1 cellular context compared by ENCODE assay signal in genomic region chr7:108535257-108535656, GRCh38.
TF ChIP-seq lines count a peak whose summit lies in the region.

No MANE protein-coding gene starts in this region.

TF ChIP-seq in K562, 482 proteins besides CTCF, POLR2A, EP300 and RAD21 (continued from another document):
- TF ChIP-seq ARHGAP35 (IDR thresholded peaks at IDR 0.05; ENCODE audit: partially characterized antibody) = no peak
- TF ChIP-seq TAF15 (IDR thresholded peaks at IDR 0.05; ENCODE audit: low read depth, low read length) = no peak
- TF ChIP-seq MNT (conservative IDR thresholded peaks at IDR 0.05) = peak in 1 of 2 experiments; percentile 35; a peak in 1 of 4 replicates
- no peak for TF ChIP-seq HNRNPL (IDR thresholded peaks at IDR 0.05; ENCODE audit: low read depth, low read length)
- TF ChIP-seq MYBL2 (IDR thresholded peaks at IDR 0.05; ENCODE audit: low read depth) = peak; percentile 45; the same call in 1 of the 2 replicates
- TF ChIP-seq MYBL2 (CRISPR knock-in tag; IDR thresholded peaks at IDR 0.05; ENCODE audit: borderline replicate concordance) = no peak
- TF ChIP-seq ZBTB40 (IDR thresholded peaks at IDR 0.05) = no peak
- TF ChIP-seq ZBTB40 (CRISPR knock-in tag; IDR thresholded peaks at IDR 0.05) = no peak
- TF ChIP-seq SPI1 (IDR thresholded peaks at IDR 0.05; ENCODE audit: borderline replicate concordance, low read depth, low read length) = peak; percentile 87
- TF ChIP-seq BDP1 (IDR thresholded peaks at IDR 0.05; ENCODE audit: insufficient read depth, insufficient read length) = no peak
- no peak for TF ChIP-seq ZEB2 (IDR thresholded peaks at IDR 0.05)
- TF ChIP-seq SOX6 (IDR thresholded peaks at IDR 0.05) = no peak; the same call in 1 of the 2 replicates
- no peak for TF ChIP-seq ZFPM2 (CRISPR knock-in tag; IDR thresholded peaks at IDR 0.05)
- 0 out of 2 replicates have a peak, but pooled peaks have one; percentile 30 for TF ChIP-seq EP400 (IDR thresholded peaks at IDR 0.05)
- no peak for TF ChIP-seq FOXP1 (CRISPR knock-in tag; IDR thresholded peaks at IDR 0.05)
- peak; percentile 37; the same call in 1 of the 2 replicates for TF ChIP-seq ZNF592 (IDR thresholded peaks at IDR 0.05)
- TF ChIP-seq TRIM25 (IDR thresholded peaks at IDR 0.05; ENCODE audit: borderline replicate concordance) = no peak
- TF ChIP-seq NCOA4 (IDR thresholded peaks at IDR 0.05; ENCODE audit: partially characterized antibody) = no peak
- TF ChIP-seq HMGXB4 (CRISPR knock-in tag; IDR thresholded peaks at IDR 0.05) = no peak
- TF ChIP-seq RCOR1 (IDR thresholded peaks at IDR 0.05; ENCODE audit: borderline replicate concordance in 1 of 2, low read depth in 2 of 2, low read length in 2 of 2) = peak in 1 of 2 experiments; percentile 86; a peak in 2 of 4 replicates
- TF ChIP-seq ZKSCAN1 (IDR thresholded peaks at IDR 0.05; ENCODE audit: low read depth, low read length) = no peak
- no peak for TF ChIP-seq ZNF174 (CRISPR knock-in tag; IDR thresholded peaks at IDR 0.05)
- TF ChIP-seq ZNF354B (CRISPR knock-in tag; IDR thresholded peaks at IDR 0.05) = no peak
- no peak for TF ChIP-seq MECOM (CRISPR knock-in tag; IDR thresholded peaks at IDR 0.05)
